19 cellular contexts compared by ENCODE assay signal in genomic region chr1:218436346-218436745, GRCh38.
A peak's percentile ranks its signal among the peaks of the same experiment; 100 is the strongest.
DNase-seq lines count a peak whose midpoint lies in the region; ATAC-seq, FAIRE-seq and TF ChIP-seq lines count a peak whose summit lies in the region.
"Had no signal": no experiment of that assay in that cellular context is flagged by ENCODE, and none has a peak within 500 bp of the region (broad histone marks: within the 10 kb centered on the region; RNA-seq: fewer than 3 reads in every experiment).

No MANE protein-coding gene starts in this region.

- no peak overlapping the region for H3K4me3 ChIP-seq in GM23248
- H3K4me3 ChIP-seq in astrocyte (ENCODE audit: insufficient read depth, low read depth, low read length): no peak overlapping the region
- H3K4me3 ChIP-seq in gastrocnemius medialis: no peak overlapping the region
- H3K4me3 ChIP-seq: BLaER1, HAP-1 had no signal

- peaks cover 30% of the 10 kb centered on the region for H3K36me3 Mint-ChIP-seq in astrocyte (ENCODE audit: low read depth, unreplicated experiment)
- H3K36me3 Mint-ChIP-seq in stimulated activated naive B cell treated with anti-CD40 and anti-IgM and Interleukin-4, amounts not matched to agents 10 μg/mL and 1 μg/mL and 100 μg/mL, for 72 hours: no peaks in the 10 kb centered on the region
- H3K36me3 Mint-ChIP-seq: CD14-positive monocyte; CD4-positive, alpha-beta memory T cell had no signal

- H4K20me1 ChIP-seq in GM23248 (ENCODE audit: insufficient read depth) (no peaks in the 10 kb centered on the region), astrocyte (ENCODE audit: insufficient read depth, low read length) (peaks cover 6% of the 10 kb centered on the region)
- H4K20me1 ChIP-seq: BLaER1 had no signal

- H3K4me1 ChIP-seq in GM23248 (ENCODE audit: insufficient read depth) (peaks cover 16% of the 10 kb centered on the region), astrocyte (ENCODE audit: insufficient read depth, low read length) (no peaks in the 10 kb centered on the region), gastrocnemius medialis (peaks cover 28 to 37% of the 10 kb centered on the region in 2 donors)
- H3K4me1 ChIP-seq: BLaER1, HAP-1 had no signal

- WGBS in GM23248 (ENCODE audit: low coverage in 1 of 2, low lambda C conversion rate in 2 of 2, missing lambda C conversion rate in 2 of 2), 2 experiments: 52 to 68% methylated on average over 1 of the region's 1 CpG

- no peak overlapping the region for H3K4me3 Mint-ChIP-seq in astrocyte (ENCODE audit: unreplicated experiment)
- no peak overlapping the region for H3K4me3 Mint-ChIP-seq in stimulated activated naive B cell treated with anti-CD40 and anti-IgM and Interleukin-4, amounts not matched to agents 10 μg/mL and 1 μg/mL and 100 μg/mL, for 72 hours
- H3K4me3 Mint-ChIP-seq: CD14-positive monocyte; CD4-positive, alpha-beta memory T cell had no signal

- H3K9ac ChIP-seq in GM23248 (no peak overlapping the region), astrocyte (ENCODE audit: low read length) (no peak overlapping the region)
- H3K9ac ChIP-seq: BLaER1 had no signal

- H3K9me3 Mint-ChIP-seq in astrocyte (ENCODE audit: unreplicated experiment): no peaks in the 10 kb centered on the region
- H3K9me3 Mint-ChIP-seq in stimulated activated naive B cell treated with anti-CD40 and anti-IgM and Interleukin-4, amounts not matched to agents 10 μg/mL and 1 μg/mL and 100 μg/mL, for 72 hours: no peaks in the 10 kb centered on the region

- H3K79me2 ChIP-seq in GM23248 (ENCODE audit: insufficient read depth) (no peaks in the 10 kb centered on the region), astrocyte (ENCODE audit: insufficient read depth, low read length) (peaks cover 24% of the 10 kb centered on the region)

- H3K27me3 ChIP-seq in GM23248 (replicated peaks; ENCODE audit: insufficient read depth): no peaks in the 10 kb centered on the region
- no peaks in the 10 kb centered on the region for H3K27me3 ChIP-seq in astrocyte (ENCODE audit: insufficient read depth, low read length)
- H3K27me3 ChIP-seq in gastrocnemius medialis: no peaks in the 10 kb centered on the region
- H3K27me3 ChIP-seq: BLaER1 had no signal

- no peaks in the 10 kb centered on the region for H3K9me2 ChIP-seq in GM23248 (ENCODE audit: insufficient read depth)

- H3K27me3 Mint-ChIP-seq in astrocyte (ENCODE audit: low read depth, unreplicated experiment): no peaks in the 10 kb centered on the region
- H3K27me3 Mint-ChIP-seq in stimulated activated naive B cell treated with anti-CD40 and anti-IgM and Interleukin-4, amounts not matched to agents 10 μg/mL and 1 μg/mL and 100 μg/mL, for 72 hours: peaks cover 0 to 5% of the 10 kb centered on the region in 2 donors

- no peak for FAIRE-seq in astrocyte (lab: Jason Lieb, UNC)
- FAIRE-seq: GM12892, GM18507 had no signal

- peaks cover 38% of the 10 kb centered on the region for H3K4me1 Mint-ChIP-seq in astrocyte (ENCODE audit: low read depth, unreplicated experiment)
- H3K4me1 Mint-ChIP-seq in stimulated activated naive B cell treated with anti-CD40 and anti-IgM and Interleukin-4, amounts not matched to agents 10 μg/mL and 1 μg/mL and 100 μg/mL, for 72 hours: no peaks in the 10 kb centered on the region
- H3K4me1 Mint-ChIP-seq: CD14-positive monocyte; CD4-positive, alpha-beta memory T cell had no signal

- H3K36me3 ChIP-seq in GM23248 (ENCODE audit: low read depth): no peaks in the 10 kb centered on the region
- peaks cover 48% of the 10 kb centered on the region for H3K36me3 ChIP-seq in astrocyte (ENCODE audit: insufficient read depth, low read length)
- no peaks in the 10 kb centered on the region for H3K36me3 ChIP-seq in gastrocnemius medialis
- H3K36me3 ChIP-seq: BLaER1, HAP-1 had no signal

- H3K4me2 ChIP-seq in GM23248 (ENCODE audit: unreplicated experiment): no peak overlapping the region
- H3K4me2 ChIP-seq in astrocyte (ENCODE audit: low read length): no peak overlapping the region
- H3K4me2 ChIP-seq: BLaER1 had no signal

- H3K9me3 ChIP-seq in GM23248 (ENCODE audit: low read depth): no peaks in the 10 kb centered on the region
- no peaks in the 10 kb centered on the region for H3K9me3 ChIP-seq in astrocyte (ENCODE audit: insufficient read depth, low read depth, low read length)
- no peaks in the 10 kb centered on the region for H3K9me3 ChIP-seq in gastrocnemius medialis
- H3K9me3 ChIP-seq: BLaER1, HAP-1 had no signal

- peak; percentile 23 for DNase-seq in GM23248
- no peak for DNase-seq in astrocyte (ENCODE audit: low read depth)
- peak; percentile 61 for DNase-seq in myocyte (ENCODE audit: low read depth)
- DNase-seq in gastrocnemius medialis: no peak
- DNase-seq in stimulated activated naive B cell treated with anti-CD40 and anti-IgM and Interleukin-4, amounts not matched to agents 10 μg/mL and 1 μg/mL and 100 μg/mL, for 72 hours: no peak
- no peak for DNase-seq in NCI-H146 (lab: John Stamatoyannopoulos, UW)
- DNase-seq: 8988T; CD4-positive, alpha-beta memory T cell; DMS153; DMS79; GDM1 had no signal

- no peak for TF ChIP-seq CTCF in astrocyte (IDR thresholded peaks at IDR 0.05; ENCODE audit: insufficient read depth, low read depth, low read length)
- TF ChIP-seq CTCF in gastrocnemius medialis (IDR thresholded peaks at IDR 0.05 in 4 of 5, conservative IDR thresholded peaks at IDR 0.05 in 1 of 5): no peak

- H2AFZ ChIP-seq in GM23248: no peak overlapping the region
- H2AFZ ChIP-seq in astrocyte (ENCODE audit: low read depth, low read length): no peak overlapping the region

- H3K27ac ChIP-seq in GM23248 (no peak overlapping the region), astrocyte (ENCODE audit: low read depth, low read length) (no peak overlapping the region), gastrocnemius medialis (peak overlapping the region; percentile 81 to 88 (median 84))
- H3K27ac ChIP-seq: BLaER1, HL-60 had no signal

- ATAC-seq in gastrocnemius medialis (no peak), GM21423 (IDR thresholded peaks at IDR 0.05; ENCODE audit: unreplicated experiment) (no peak), GM18868 (IDR thresholded peaks at IDR 0.05; ENCODE audit: unreplicated experiment) (no peak)
- ATAC-seq in stimulated activated naive B cell treated with anti-CD40 and anti-IgM and Interleukin-4, amounts not matched to agents 10 μg/mL and 1 μg/mL and 100 μg/mL, for 72 hours (replicated peaks): no peak

- H3K27ac Mint-ChIP-seq in astrocyte (ENCODE audit: unreplicated experiment): peak overlapping the region; percentile 34
- H3K27ac Mint-ChIP-seq in stimulated activated naive B cell treated with anti-CD40 and anti-IgM and Interleukin-4, amounts not matched to agents 10 μg/mL and 1 μg/mL and 100 μg/mL, for 72 hours: no peak overlapping the region
- H3K27ac Mint-ChIP-seq: CD14-positive monocyte had no signal

- intact Hi-C loops in gastrocnemius medialis (cut with DNase I; ENCODE audit: low total_unique reads): no loop called here

- no peak for TF ChIP-seq POLR2A in gastrocnemius medialis (IDR thresholded peaks at IDR 0.05)

- peaks cover 3% of the 10 kb centered on the region; the same call in 1 of the 2 replicates for H3F3A ChIP-seq in GM23248 (ENCODE audit: insufficient read depth)

- in situ Hi-C loops in GM23248 (cut with MboI): no loop called here
- in situ Hi-C loops in gastrocnemius medialis (cut with MboI; ENCODE audit: low sequenced_read_pairs in 4 of 4): no loop called here

Comparison
In these comparisons a context has a peak if more than half of its experiments do, and no peak if none do; other contexts are left out.
1. DNase-seq: peak in GM23248 (single experiment) and myocyte (single experiment); none in astrocyte (single experiment), gastrocnemius medialis (0 of 2), stimulated activated naive B cell treated with anti-CD40 and anti-IgM and Interleukin-4, amounts not matched to agents 10 μg/mL and 1 μg/mL and 100 μg/mL, for 72 hours (single experiment) and NCI-H146 (single experiment).
2. H3K27ac ChIP-seq: peak in gastrocnemius medialis (4 of 4); none in GM23248 (single experiment) and astrocyte (single experiment).